Comparison of ENCODE assay signal across 9 cellular contexts in genomic region chr2:100422320-100422719, GRCh38. TPM values are rescaled to one million over a fixed set of nuclear protein-coding genes. Genes with fewer than 3 reads are reported as not detected.
DNase-seq lines count a peak whose midpoint lies in the region; ATAC-seq and TF ChIP-seq lines count a peak whose summit lies in the region.
"Had no signal": no experiment of that assay in that cellular context is flagged by ENCODE, and none has a peak within 500 bp of the region (broad histone marks: within the 10 kb centered on the region; RNA-seq: fewer than 3 reads in every experiment).

No MANE protein-coding gene starts in this region.

- TF ChIP-seq CTCF in cardiac fibroblast (IDR thresholded peaks at IDR 0.05; ENCODE audit: low read depth, low read length) (peak; percentile 78), gastrocnemius medialis (IDR thresholded peaks at IDR 0.05 in 4 of 5, conservative IDR thresholded peaks at IDR 0.05 in 1 of 5) (peak in 2 of 5 experiments; percentile 17 to 42)

- in situ Hi-C loops in gastrocnemius medialis (cut with MboI; ENCODE audit: low sequenced_read_pairs in 4 of 4), result no loop called here

- H2AK5ac ChIP-seq in mesendoderm (ENCODE audit: low read length), result no peak overlapping the region

- H3K27me3 ChIP-seq in MG63 (no peaks in the 10 kb centered on the region), mesendoderm (ENCODE audit: insufficient read depth, low read length, poor library complexity) (no peaks in the 10 kb centered on the region), gastrocnemius medialis (no peaks in the 10 kb centered on the region)

- H3K18ac ChIP-seq in mesendoderm (ENCODE audit: low read length), result no peak overlapping the region

- intact Hi-C loops in gastrocnemius medialis (cut with DNase I; ENCODE audit: low total_unique reads), result no loop called here
- intact Hi-C loops in sciatic nerve (cut with DNase I), result loop anchor here (10.0 kb wide), 1 partner anchor 552 kb away; no protein-coding TSS in a partner anchor

- H3K27ac ChIP-seq in mesendoderm (ENCODE audit: low read depth, low read length), result no peak overlapping the region
- no peak overlapping the region for H3K27ac ChIP-seq in gastrocnemius medialis

- H3K4me3 ChIP-seq in MG63, result no peak overlapping the region
- no peak overlapping the region for H3K4me3 ChIP-seq in cardiac fibroblast (replicated peaks in 1 of 2; ENCODE audit: low read depth in 2 of 2, low read length in 2 of 2)
- H3K4me3 ChIP-seq in mesendoderm (ENCODE audit: low read length), result no peak overlapping the region
- no peak overlapping the region for H3K4me3 ChIP-seq in gastrocnemius medialis

- H2BK15ac ChIP-seq in mesendoderm (replicated peaks; ENCODE audit: low read depth), result no peak overlapping the region

- no peak overlapping the region for H3K56ac ChIP-seq in mesendoderm (ENCODE audit: low read length)

- TF ChIP-seq POLR2A in gastrocnemius medialis (IDR thresholded peaks at IDR 0.05), result no peak

- no peaks in the 10 kb centered on the region for H3K79me2 ChIP-seq in mesendoderm (ENCODE audit: control insufficient read depth, insufficient read depth, low read length)

- no peak overlapping the region for H3K4me2 ChIP-seq in mesendoderm (ENCODE audit: low read length)

- H3K4me1 ChIP-seq in mesendoderm (ENCODE audit: control insufficient read depth, low read depth, low read length), result no peaks in the 10 kb centered on the region
- no peaks in the 10 kb centered on the region for H3K4me1 ChIP-seq in gastrocnemius medialis

- WGBS in mesendoderm (ENCODE audit: extremely low coverage, insufficient coverage, low lambda C conversion rate), result no CpG with 5 or more reads among the region's 2 CpGs

- no peaks in the 10 kb centered on the region for H3K36me3 ChIP-seq in MG63
- no peaks in the 10 kb centered on the region for H3K36me3 ChIP-seq in mesendoderm (ENCODE audit: control insufficient read depth, insufficient read depth, low read length)
- no peaks in the 10 kb centered on the region for H3K36me3 ChIP-seq in gastrocnemius medialis

- ATAC-seq in GM21576 (IDR thresholded peaks at IDR 0.05; ENCODE audit: unreplicated experiment) (no peak), gastrocnemius medialis (no peak), HG02884 (IDR thresholded peaks at IDR 0.05; ENCODE audit: unreplicated experiment) (no peak), sciatic nerve (no peak)

- H3K9me3 ChIP-seq in MG63 (no peaks in the 10 kb centered on the region), gastrocnemius medialis (no peaks in the 10 kb centered on the region)

- no peak overlapping the region for H2BK120ac ChIP-seq in mesendoderm (ENCODE audit: low read depth, low read length)

- H3K79me1 ChIP-seq in mesendoderm (ENCODE audit: low read length), result no peaks in the 10 kb centered on the region

- H3K23ac ChIP-seq in mesendoderm (ENCODE audit: low read length), result no peak overlapping the region

- H3K4ac ChIP-seq in mesendoderm (ENCODE audit: low read depth, low read length), result no peak overlapping the region

- no peak overlapping the region for H2BK5ac ChIP-seq in mesendoderm (ENCODE audit: low read length)

- no peak overlapping the region for H4K8ac ChIP-seq in mesendoderm (ENCODE audit: low read depth, low read length)

- H3K9ac ChIP-seq in mesendoderm (ENCODE audit: low read length), result no peak overlapping the region

- peak; percentile 74 for DNase-seq in DMS53 (lab: John Stamatoyannopoulos, UW)
- peak; percentile 14 for DNase-seq in MG63
- peak; percentile 51 for DNase-seq in cardiac fibroblast (ENCODE audit: low read depth in 2 of 2)
- DNase-seq in mesendoderm, result peak; percentile 61
- DNase-seq in gastrocnemius medialis, result no peak
- no peak for DNase-seq in sciatic nerve (ENCODE audit: low spot score)

- no peak overlapping the region for H4K5ac ChIP-seq in mesendoderm (ENCODE audit: low read length)

RNA-seq across cellular contexts. Expression of gene CHST10, which starts 4.9 kb away (rescaled TPM):
- total RNA-seq in MG63 (2014; rRNA removed; shearing (Covaris generic); ENCODE audit: low replicate concordance), result 21.7 and 40.4 TPM in 2 replicates
- polyA plus RNA-seq in mesendoderm (2013, experiment 1 of 2), result 14.5 TPM
- polyA plus RNA-seq in mesendoderm (2013, experiment 2 of 2), result 14.4 TPM
- total RNA-seq in gastrocnemius medialis (1 to 10 TPM; 3.3 to 7.4 (median 5.5) TPM), sciatic nerve (12.5 TPM)

RNA-seq across cellular contexts. Expression of gene NMS, which starts 48.0 kb away (rescaled TPM):
- not detected in 2 replicates for total RNA-seq in MG63 (2014; rRNA removed; shearing (Covaris generic); ENCODE audit: low replicate concordance)
- polyA plus RNA-seq in mesendoderm (2013, experiment 1 of 2), result not detected
- not detected for polyA plus RNA-seq in mesendoderm (2013, experiment 2 of 2)
- total RNA-seq in gastrocnemius medialis (not detected), sciatic nerve (not detected)
- total RNA-seq: glomerular endothelial cell had no signal

Comparison
In these comparisons a context has a peak if more than half of its experiments do, and no peak if none do; other contexts are left out.
1. DNase-seq: peak in DMS53 (single experiment), MG63 (single experiment), cardiac fibroblast (2 of 2) and mesendoderm (single experiment); none in gastrocnemius medialis (0 of 2) and sciatic nerve (single experiment).